In the genomic region with DNA sequence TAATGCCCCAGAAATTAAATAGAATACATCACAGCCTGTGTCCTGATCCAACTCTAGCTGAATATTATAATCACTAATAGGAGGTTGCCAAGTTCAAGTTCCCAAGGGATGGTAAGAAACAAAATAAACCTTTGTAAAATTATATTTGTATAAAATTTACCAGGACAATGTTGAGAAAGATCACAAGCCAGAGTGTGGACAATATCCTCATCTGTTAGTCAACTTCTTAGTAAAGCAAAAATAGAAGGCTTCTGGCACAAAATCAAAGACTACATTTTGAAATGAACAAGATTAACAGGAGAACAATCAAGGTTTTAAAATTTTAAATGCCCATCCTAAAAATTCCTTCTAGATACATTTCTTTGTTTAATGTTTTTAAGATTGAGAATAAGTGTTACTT, we compare ENCODE assay signal across 22 cellular contexts.
DNase-seq lines count a peak whose midpoint lies in the region; ATAC-seq and TF ChIP-seq lines count a peak whose summit lies in the region.
"Had no signal": no experiment of that assay in that cellular context is flagged by ENCODE, and none has a peak within 500 bp of the region (broad histone marks: within the 10 kb centered on the region; RNA-seq: fewer than 3 reads in every experiment).

No MANE protein-coding gene starts in this region.

- H3K4me3 ChIP-seq in esophagus muscularis mucosa, result no peak overlapping the region
- no peak overlapping the region for H3K4me3 ChIP-seq in fibroblast of mammary gland (ENCODE audit: control insufficient read depth, low read depth, low read length)
- H3K4me3 ChIP-seq: A549; BLaER1 treated with 17β-estradiol and CSF1 and Interleukin-3, amounts not matched to agents 10 nM and 100 nM; GM23248 had no signal

- H3K27ac ChIP-seq in esophagus muscularis mucosa (replicated peaks in 1 of 4), result peak overlapping the region; percentile 23 to 60 (median 52)
- H3K27ac ChIP-seq: A549; BLaER1 treated with 17β-estradiol and CSF1 and Interleukin-3, amounts not matched to agents 10 nM and 100 nM; GM23248 had no signal

- no peak for DNase-seq in Right ventricle myocardium superior
- DNase-seq in left ventricle myocardium superior, result no peak
- DNase-seq in esophagus muscularis mucosa (ENCODE audit: extremely low spot score), result no peak
- peak; percentile 7 for DNase-seq in fibroblast of mammary gland (ENCODE audit: low read depth)
- no peak for DNase-seq in sciatic nerve (ENCODE audit: low spot score)
- DNase-seq in Kasumi-1 (lab: John Stamatoyannopoulos, UW), result no peak
- DNase-seq in DMS53 (lab: John Stamatoyannopoulos, UW), result no peak
- DNase-seq in NCI-H2029 treated with DMSO at 0.1 percent for 48 hours (lab: John Stamatoyannopoulos, UW), result no peak
- DNase-seq: 8988T; ACHN; AML-193; BE2C; Calu3; CD4-positive, alpha-beta T cell; CD8-positive, alpha-beta memory T cell; COR-L47; DND-41; GM23248; H9 had no signal

- intact Hi-C loops in Right ventricle myocardium superior (cut with DNase I) (no loop called here), left ventricle myocardium superior (cut with micrococcal nuclease) (no loop called here), esophagus muscularis mucosa (cut with DNase I) (no loop called here), sciatic nerve (cut with DNase I) (no loop called here)

- ATAC-seq in Right ventricle myocardium superior (ENCODE audit: poor library complexity) (peak; percentile 66), left ventricle myocardium superior (no peak), sciatic nerve (peak; percentile 85)
- ATAC-seq: A549, HCT116 had no signal

- no peaks in the 10 kb centered on the region for H3K36me3 ChIP-seq in esophagus muscularis mucosa
- H3K36me3 ChIP-seq: BE2C; BLaER1 treated with 17β-estradiol and CSF1 and Interleukin-3, amounts not matched to agents 10 nM and 100 nM had no signal

- TF ChIP-seq POLR2A in esophagus muscularis mucosa (IDR thresholded peaks at IDR 0.05; ENCODE audit: low read depth), result no peak

- H3K27me3 ChIP-seq in esophagus muscularis mucosa, result no peaks in the 10 kb centered on the region
- H3K27me3 ChIP-seq: BE2C; BLaER1 treated with 17β-estradiol and CSF1 and Interleukin-3, amounts not matched to agents 10 nM and 100 nM had no signal

- TF ChIP-seq CTCF in esophagus muscularis mucosa (IDR thresholded peaks at IDR 0.05) (no peak), fibroblast of mammary gland (conservative IDR thresholded peaks at IDR 0.05; ENCODE audit: control insufficient read depth, insufficient read depth, low read depth, low read length) (no peak)

- TF ChIP-seq EP300 in esophagus muscularis mucosa (IDR thresholded peaks at IDR 0.05), result no peak

- no peaks in the 10 kb centered on the region for H3K9me3 ChIP-seq in esophagus muscularis mucosa
- H3K9me3 ChIP-seq: A549; BE2C; BLaER1 treated with 17β-estradiol and CSF1 and Interleukin-3, amounts not matched to agents 10 nM and 100 nM had no signal

- H3K4me1 ChIP-seq in esophagus muscularis mucosa, result peaks cover 0 to 40% (median 35%) of the 10 kb centered on the region in 4 donors
- H3K4me1 ChIP-seq: A549; BE2C; BLaER1 treated with 17β-estradiol and CSF1 and Interleukin-3, amounts not matched to agents 10 nM and 100 nM had no signal
